9 cellular contexts compared by ENCODE assay signal in genomic region chr10:119517235-119518141, GRCh38. TPM values are rescaled to one million over a fixed set of nuclear protein-coding genes. Genes with fewer than 3 reads are reported as not detected.
DNase-seq lines count a peak whose midpoint lies in the region; ATAC-seq and TF ChIP-seq lines count a peak whose summit lies in the region.
"Had no signal": no experiment of that assay in that cellular context is flagged by ENCODE, and none has a peak within 500 bp of the region (broad histone marks: within the 10 kb centered on the region; RNA-seq: fewer than 3 reads in every experiment).

No MANE protein-coding gene starts in this region.

- CTCF ChIA-PET in activated CD8-positive, alpha-beta T cell treated with anti-CD3 and anti-CD28 coated beads for 36 hours (lab: Charles Lee), result interaction anchor here (1.0 to 6.0 kb wide), 9 partner anchors 9 to 169 kb away, joined by 3 to 38 read pairs (median 5); partner anchors contain the start of gene RGS10

- DNase-seq in GF-D8 (lab: John Stamatoyannopoulos, UW) (peak; percentile 68), Karpas-422 (peak; percentile 61), head of caudate nucleus (peak in 26 of 42 donors; percentile 5 to 68 (median 39)), DMS153 treated with DMSO at 0.1 percent for 48 hours (lab: John Stamatoyannopoulos, UW; ENCODE audit: unreplicated experiment) (no peak), hepatocyte (ENCODE audit: low spot score) (no peak)
- peak; percentile 86 for DNase-seq in activated CD8-positive, alpha-beta T cell treated with anti-CD3 and anti-CD28 coated beads for 36 hours
- peak; percentile 72 for DNase-seq in stimulated activated naive B cell treated with anti-CD40 and anti-IgM and Interleukin-4, amounts not matched to agents 10 μg/mL and 1 μg/mL and 100 μg/mL, for 72 hours

- H3K9me2 ChIP-seq in Karpas-422 (replicated peaks; ENCODE audit: insufficient read depth, low read length) (no peaks in the 10 kb centered on the region), hepatocyte (replicated peaks; ENCODE audit: insufficient read depth) (no peaks in the 10 kb centered on the region)

- H3K4me2 ChIP-seq in Karpas-422 (ENCODE audit: low read depth, low read length, poor library complexity, severe bottlenecking) (peak overlapping the region; percentile 13), hepatocyte (no peak overlapping the region)

- H2AFZ ChIP-seq in Karpas-422 (ENCODE audit: low read length), result peak overlapping the region; percentile 32; the same call in 1 of the 2 replicates
- no peak overlapping the region for H2AFZ ChIP-seq in hepatocyte

- ATAC-seq in GM21717 (IDR thresholded peaks at IDR 0.05; ENCODE audit: unreplicated experiment), result peak; percentile 48
- peak; percentile 54 for ATAC-seq in activated CD8-positive, alpha-beta T cell treated with anti-CD3 and anti-CD28 coated beads for 36 hours
- ATAC-seq in stimulated activated naive B cell treated with anti-CD40 and anti-IgM and Interleukin-4, amounts not matched to agents 10 μg/mL and 1 μg/mL and 100 μg/mL, for 72 hours (replicated peaks), result peak; percentile 78 to 83
- ATAC-seq: gastrocnemius medialis had no signal

- H3K4me1 ChIP-seq in Karpas-422 (ENCODE audit: low read length) (peaks cover 23% of the 10 kb centered on the region), hepatocyte (ENCODE audit: insufficient read depth) (peaks cover 5% of the 10 kb centered on the region)
- H3K4me1 ChIP-seq: gastrocnemius medialis had no signal

- H3K36me3 ChIP-seq in Karpas-422 (ENCODE audit: insufficient read depth, low read length), result no peaks in the 10 kb centered on the region
- no peaks in the 10 kb centered on the region for H3K36me3 ChIP-seq in hepatocyte (replicated peaks; ENCODE audit: insufficient read depth, low read depth)
- H3K36me3 ChIP-seq: gastrocnemius medialis had no signal

- H3K27me3 ChIP-seq in Karpas-422 (ENCODE audit: low read length), result no peaks in the 10 kb centered on the region
- H3K27me3 ChIP-seq in hepatocyte, result no peaks in the 10 kb centered on the region
- H3K27me3 ChIP-seq: gastrocnemius medialis had no signal

- peak overlapping the region; percentile 8 for H3K9ac ChIP-seq in Karpas-422 (ENCODE audit: low read length)

- H3K79me2 ChIP-seq in Karpas-422 (ENCODE audit: low read length) (no peaks in the 10 kb centered on the region), hepatocyte (no peaks in the 10 kb centered on the region)

- no peaks in the 10 kb centered on the region for H3K9me3 Mint-ChIP-seq in activated CD8-positive, alpha-beta T cell treated with anti-CD3 and anti-CD28 coated beads for 36 hours
- H3K9me3 Mint-ChIP-seq in stimulated activated naive B cell treated with anti-CD40 and anti-IgM and Interleukin-4, amounts not matched to agents 10 μg/mL and 1 μg/mL and 100 μg/mL, for 72 hours, result no peaks in the 10 kb centered on the region

- no peaks in the 10 kb centered on the region for H3K27me3 Mint-ChIP-seq in activated CD8-positive, alpha-beta T cell treated with anti-CD3 and anti-CD28 coated beads for 36 hours
- H3K27me3 Mint-ChIP-seq in stimulated activated naive B cell treated with anti-CD40 and anti-IgM and Interleukin-4, amounts not matched to agents 10 μg/mL and 1 μg/mL and 100 μg/mL, for 72 hours, result no peaks in the 10 kb centered on the region

- peak overlapping the region; percentile 91 for H3K27ac Mint-ChIP-seq in activated CD8-positive, alpha-beta T cell treated with anti-CD3 and anti-CD28 coated beads for 36 hours
- peak overlapping the region; percentile 96 for H3K27ac Mint-ChIP-seq in stimulated activated naive B cell treated with anti-CD40 and anti-IgM and Interleukin-4, amounts not matched to agents 10 μg/mL and 1 μg/mL and 100 μg/mL, for 72 hours

- H4K20me1 ChIP-seq in Karpas-422 (ENCODE audit: insufficient read depth, low read depth, low read length), result no peaks in the 10 kb centered on the region
- H4K20me1 ChIP-seq in hepatocyte (ENCODE audit: insufficient read depth, poor library complexity, severe bottlenecking), result no peaks in the 10 kb centered on the region

- H3K4me3 Mint-ChIP-seq in activated CD8-positive, alpha-beta T cell treated with anti-CD3 and anti-CD28 coated beads for 36 hours, result peak overlapping the region; percentile 53
- peak overlapping the region; percentile 55 to 64 for H3K4me3 Mint-ChIP-seq in stimulated activated naive B cell treated with anti-CD40 and anti-IgM and Interleukin-4, amounts not matched to agents 10 μg/mL and 1 μg/mL and 100 μg/mL, for 72 hours

- peaks cover 76% of the 10 kb centered on the region for H3K4me1 Mint-ChIP-seq in activated CD8-positive, alpha-beta T cell treated with anti-CD3 and anti-CD28 coated beads for 36 hours (ENCODE audit: low read depth)
- peaks cover 34 to 50% of the 10 kb centered on the region in 2 donors for H3K4me1 Mint-ChIP-seq in stimulated activated naive B cell treated with anti-CD40 and anti-IgM and Interleukin-4, amounts not matched to agents 10 μg/mL and 1 μg/mL and 100 μg/mL, for 72 hours

- TF ChIP-seq CTCF in activated CD8-positive, alpha-beta T cell treated with anti-CD3 and anti-CD28 coated beads for 36 hours (IDR thresholded peaks at IDR 0.05), result no peak
- TF ChIP-seq CTCF in hepatocyte (IDR thresholded peaks at IDR 0.05; ENCODE audit: poor library complexity), result no peak

- H3K9me3 ChIP-seq in Karpas-422 (ENCODE audit: low read length), result no peaks in the 10 kb centered on the region
- no peaks in the 10 kb centered on the region for H3K9me3 ChIP-seq in hepatocyte (ENCODE audit: low read depth)
- H3K9me3 ChIP-seq: gastrocnemius medialis had no signal

- H3K27ac ChIP-seq in Karpas-422 (ENCODE audit: low read length) (peak overlapping the region; percentile 38), hepatocyte (no peak overlapping the region)
- H3K27ac ChIP-seq: gastrocnemius medialis had no signal

- WGBS in hepatocyte (ENCODE audit: low lambda C conversion rate, missing lambda C conversion rate), result 83% methylated on average over 21 of the region's 21 CpGs

- H3K4me3 ChIP-seq in Karpas-422 (ENCODE audit: low read length) (no peak overlapping the region), hepatocyte (no peak overlapping the region)
- H3K4me3 ChIP-seq: gastrocnemius medialis had no signal

- POLR2A ChIA-PET in activated CD8-positive, alpha-beta T cell treated with anti-CD3 and anti-CD28 coated beads for 36 hours (lab: Charles Lee), result interaction anchor here (0.6 to 6.2 kb wide), 11 partner anchors 8 to 29 kb away, joined by 3 to 58 read pairs (median 7); partner anchors contain the start of gene RGS10

- peaks cover 70% of the 10 kb centered on the region for H3K36me3 Mint-ChIP-seq in activated CD8-positive, alpha-beta T cell treated with anti-CD3 and anti-CD28 coated beads for 36 hours (ENCODE audit: low read depth)
- peaks cover 47 to 65% of the 10 kb centered on the region in 2 donors for H3K36me3 Mint-ChIP-seq in stimulated activated naive B cell treated with anti-CD40 and anti-IgM and Interleukin-4, amounts not matched to agents 10 μg/mL and 1 μg/mL and 100 μg/mL, for 72 hours

- intact Hi-C loops in activated CD8-positive, alpha-beta T cell treated with anti-CD3 and anti-CD28 coated beads for 36 hours (cut with micrococcal nuclease), result no loop called here
- intact Hi-C loops in head of caudate nucleus (cut with DNase I), result no loop called here

RNA-seq across cellular contexts. Expression of gene RGS10, which starts 25.0 kb away (rescaled TPM):
- 54.5 and 78.0 TPM in 2 replicates for total RNA-seq in Karpas-422 (2014; rRNA removed; shearing (Covaris generic); ENCODE audit: low replicate concordance)
- total RNA-seq in activated CD8-positive, alpha-beta T cell treated with anti-CD3 and anti-CD28 coated beads for 36 hours, result 100 to 1,000 TPM; 207 to 220 TPM
- 2.2 and 5.4 TPM in 2 replicates for total RNA-seq in hepatocyte
- polyA plus RNA-seq in hepatocyte, result 8.4 and 14.4 TPM in 2 replicates

Comparison
In these comparisons a context has a peak if more than half of its experiments do, and no peak if none do; other contexts are left out.
1. DNase-seq: peak in GF-D8 (single experiment), Karpas-422 (single experiment), activated CD8-positive, alpha-beta T cell treated with anti-CD3 and anti-CD28 coated beads for 36 hours (single experiment), head of caudate nucleus (26 of 42) and stimulated activated naive B cell treated with anti-CD40 and anti-IgM and Interleukin-4, amounts not matched to agents 10 μg/mL and 1 μg/mL and 100 μg/mL, for 72 hours (single experiment); none in DMS153 treated with DMSO at 0.1 percent for 48 hours (single experiment) and hepatocyte (single experiment).
2. Peak in every context shown above with its lines, with median percentiles within 50 percentile points of each other: ATAC-seq.